ENCODE assay signal across 8 cellular contexts in the genomic region with DNA sequence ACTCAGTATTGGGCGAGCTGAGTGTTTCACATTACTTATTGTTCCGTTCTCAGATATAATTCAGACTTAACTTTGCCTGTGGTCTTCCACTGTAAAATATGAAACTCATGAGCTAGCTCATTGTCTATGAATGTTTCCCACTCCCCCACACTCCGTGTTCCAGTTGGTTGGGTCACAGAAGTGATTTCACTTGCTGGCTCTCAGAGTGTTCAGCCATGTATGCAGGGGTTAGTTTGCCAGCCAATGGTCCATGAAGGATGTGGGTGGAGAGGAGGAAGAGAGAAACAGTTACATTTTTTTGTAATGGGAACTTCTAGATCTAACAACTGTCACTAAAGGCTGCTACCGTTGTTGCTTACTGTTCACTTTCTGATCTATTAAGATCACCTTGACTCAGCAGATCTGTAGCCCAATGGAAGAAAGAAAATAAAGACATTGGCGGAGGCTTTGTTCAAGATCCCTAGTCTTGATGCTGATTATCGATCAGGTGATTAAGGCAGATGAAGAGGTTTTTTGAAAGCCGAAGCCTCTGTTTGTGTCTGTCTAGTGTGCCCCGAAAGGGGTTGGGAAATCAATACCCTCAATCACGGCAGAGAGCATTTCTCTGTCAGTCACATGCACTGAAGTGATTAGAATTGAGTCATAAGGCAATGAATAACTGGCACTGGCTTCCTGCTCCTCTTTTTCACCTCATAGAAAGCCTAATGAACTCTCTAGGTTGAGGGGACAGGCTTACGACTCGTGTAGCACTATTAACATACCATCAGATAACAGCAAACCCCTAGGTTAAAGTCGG.
DNase-seq lines count a peak whose midpoint lies in the region; ATAC-seq and TF ChIP-seq lines count a peak whose summit lies in the region.

No MANE protein-coding gene starts in this region.

- peaks cover 14% of the 10 kb centered on the region for H3K4me1 ChIP-seq in neuron (ENCODE audit: insufficient read depth, low read length)

- peak; percentile 43 for DNase-seq in OCI-M1 (lab: John Stamatoyannopoulos, UW)
- no peak for DNase-seq in HEK293T (ENCODE audit: extremely low spot score)
- DNase-seq in GM19240 (ENCODE audit: insufficient read length, low spot score) = no peak
- no peak for DNase-seq in activated naive CD4-positive, alpha-beta T cell treated with Interleukin-2 at 50 U/mL for 16 hours
- no peak for DNase-seq in activated CD4-positive, alpha-beta T cell treated with anti-CD3 and anti-CD28 coated beads for 4 hours

- no peaks in the 10 kb centered on the region for H3K36me3 ChIP-seq in neuron (ENCODE audit: insufficient read depth, low read length)

- no peaks in the 10 kb centered on the region for H3K9me3 ChIP-seq in neuron (ENCODE audit: low read length)

- ATAC-seq in GM18517 (IDR thresholded peaks at IDR 0.05; ENCODE audit: unreplicated experiment) = peak; percentile 95
- ATAC-seq in HG02642 (IDR thresholded peaks at IDR 0.05; ENCODE audit: poor library complexity, unreplicated experiment) = peak; percentile 96

- no peaks in the 10 kb centered on the region for H3K27me3 ChIP-seq in neuron (ENCODE audit: insufficient read depth, low read length)

- POLR2A ChIA-PET in HEK293T (lab: Yijun Ruan, JAX) = no interaction called here

- CTCF ChIA-PET in HEK293T (lab: Yijun Ruan, JAX) = interaction anchor here (0.7 kb wide), 1 partner anchor 1064 kb away, joined by 3 read pairs; no protein-coding TSS in a partner anchor

- H3K4me3 ChIP-seq in neuron (ENCODE audit: low read length) = no peak overlapping the region

- peak overlapping the region; percentile 40 for H2AFZ ChIP-seq in neuron (ENCODE audit: low read depth, low read length)

TF ChIP-seq in HEK293T, 16 proteins besides CTCF, POLR2A, EP300 and RAD21:
- TF ChIP-seq SUZ12 (IDR thresholded peaks at IDR 0.05) (no peak), FOXK2 (IDR thresholded peaks at IDR 0.05) (no peak), FOXM1 (IDR thresholded peaks at IDR 0.05; ENCODE audit: borderline replicate concordance) (no peak), TARDBP (IDR thresholded peaks at IDR 0.05) (no peak), L3MBTL2 (conservative IDR thresholded peaks at IDR 0.05) (no peak), ELF4 (IDR thresholded peaks at IDR 0.05) (no peak), NFRKB (IDR thresholded peaks at IDR 0.05) (no peak), ARNT (IDR thresholded peaks at IDR 0.05) (no peak), ZNF384 (IDR thresholded peaks at IDR 0.05) (no peak), HDGF (IDR thresholded peaks at IDR 0.05; ENCODE audit: borderline replicate concordance) (no peak), FOXA1 (IDR thresholded peaks at IDR 0.05) (no peak), SP1 (IDR thresholded peaks at IDR 0.05) (no peak), LEF1 (IDR thresholded peaks at IDR 0.05; ENCODE audit: borderline replicate concordance) (no peak), BHLHE40 (IDR thresholded peaks at IDR 0.05; ENCODE audit: borderline replicate concordance) (no peak), CTBP1 (IDR thresholded peaks at IDR 0.05; ENCODE audit: borderline replicate concordance) (no peak)
- TF ChIP-seq, protein P1, sequence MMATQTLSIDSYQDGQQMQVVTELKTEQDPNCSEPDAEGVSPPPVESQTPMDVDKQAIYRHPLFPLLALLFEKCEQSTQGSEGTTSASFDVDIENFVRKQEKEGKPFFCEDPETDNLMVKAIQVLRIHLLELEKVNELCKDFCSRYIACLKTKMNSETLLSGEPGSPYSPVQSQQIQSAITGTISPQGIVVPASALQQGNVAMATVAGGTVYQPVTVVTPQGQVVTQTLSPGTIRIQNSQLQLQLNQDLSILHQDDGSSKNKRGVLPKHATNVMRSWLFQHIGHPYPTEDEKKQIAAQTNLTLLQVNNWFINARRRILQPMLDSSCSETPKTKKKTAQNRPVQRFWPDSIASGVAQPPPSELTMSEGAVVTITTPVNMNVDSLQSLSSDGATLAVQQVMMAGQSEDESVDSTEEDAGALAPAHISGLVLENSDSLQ (IDR thresholded peaks at IDR 0.05) = no peak
